In the genomic region with DNA sequence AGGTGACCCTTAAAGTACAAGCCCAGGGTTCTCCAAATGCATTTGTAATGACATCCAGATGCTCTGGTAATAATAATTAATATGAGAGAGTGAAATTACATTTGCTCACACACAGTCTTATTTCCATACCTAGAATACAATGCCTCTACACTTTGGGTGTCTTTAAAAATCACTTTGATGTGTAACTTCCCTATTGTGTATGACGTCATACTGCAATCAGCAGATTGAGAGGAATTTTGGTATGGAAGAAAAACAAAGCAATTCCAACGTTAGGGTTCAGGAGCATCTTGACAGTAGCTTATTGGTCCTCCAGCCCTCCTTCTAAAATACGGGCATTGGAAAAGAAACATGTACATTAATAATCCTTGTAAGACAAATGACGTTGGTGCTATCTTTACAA, we compare ENCODE assay signal across 24 cellular contexts.
"Had no signal": no experiment of that assay in that cellular context is flagged by ENCODE, and none has a peak within 500 bp of the region (broad histone marks: within the 10 kb centered on the region; RNA-seq: fewer than 3 reads in every experiment).

No MANE protein-coding gene starts in this region.

- ATAC-seq: gastrocnemius medialis, heart right ventricle, left cardiac atrium, left lung, left ventricle myocardium superior, lower lobe of right lung, mucosa of descending colon had no signal

- H3K4me1 ChIP-seq: esophagus squamous epithelium, gastrocnemius medialis, heart right ventricle, left lung, lower lobe of right lung had no signal

- FAIRE-seq: colon, endothelial cell of umbilical vein, islet of Langerhans, keratinocyte had no signal

- H3K9me3 ChIP-seq: gastrocnemius medialis, left lung, lower lobe of right lung had no signal

- H3K27me3 ChIP-seq: esophagus squamous epithelium, gastrocnemius medialis, heart right ventricle, left lung had no signal

- H3K4me3 ChIP-seq: coronary artery, dorsolateral prefrontal cortex, esophagus squamous epithelium, gastrocnemius medialis, heart right ventricle, left lung, lower lobe of right lung, mucosa of descending colon had no signal

- H3K27ac ChIP-seq: coronary artery, dorsolateral prefrontal cortex, esophagus squamous epithelium, gastrocnemius medialis, heart right ventricle, left lung, lower lobe of right lung had no signal

- DNase-seq: dermis blood vessel endothelial cell; dorsolateral prefrontal cortex; effector CD4-positive, alpha-beta T cell; effector memory CD4-positive, alpha-beta T cell; esophagus squamous epithelium; foreskin fibroblast; foreskin melanocyte; gastrocnemius medialis; glutamatergic neuron; head of caudate nucleus; heart right ventricle; hippocampal formation; left cardiac atrium; left lung; left ventricle myocardium superior; lower lobe of right lung; mesenchymal stem cell; mucosa of descending colon; naive B cell had no signal

- H3K36me3 ChIP-seq: esophagus squamous epithelium, gastrocnemius medialis, heart right ventricle, left lung, lower lobe of right lung had no signal
